Comparison of ENCODE assay signal across 21 cellular contexts in genomic region chr1:179598631-179599030, GRCh38. TPM values are rescaled to one million over a fixed set of nuclear protein-coding genes. Genes with fewer than 3 reads are reported as not detected.
"Had no signal": no experiment of that assay in that cellular context is flagged by ENCODE, and none has a peak within 500 bp of the region (broad histone marks: within the 10 kb centered on the region; RNA-seq: fewer than 3 reads in every experiment).

No MANE protein-coding gene starts in this region.

- H3K27me3 ChIP-seq: adrenal gland, testis had no signal

- H3K4me3 ChIP-seq: adrenal gland, gastroesophageal sphincter, sigmoid colon, testis had no signal

- H3K36me3 Mint-ChIP-seq: brain had no signal

- ATAC-seq: gastroesophageal sphincter, WTC11 had no signal

- H3K4me1 ChIP-seq: adrenal gland, gastroesophageal sphincter, sigmoid colon, testis had no signal

- H3K9me3 Mint-ChIP-seq: central memory CD8-positive, alpha-beta T cell; dendritic cell treated with granulocyte-macrophage colony-stimulating factor and Interleukin-4, amounts not matched to agents 40 ng/mL and 50 ng/mL, for 4 days; stimulated activated naive CD8-positive, alpha-beta T cell treated with anti-CD3 and anti-CD28 coated beads, Interleukin-15, Interleukin-2, amounts not matched to agents 100 ng/mL and 50 ng/mL, for 24 hours had no signal

- H3K9me3 ChIP-seq: adrenal gland, testis had no signal

- H3K36me3 ChIP-seq: adrenal gland, gastroesophageal sphincter, sigmoid colon had no signal

- H3K4me3 Mint-ChIP-seq: brain; central memory CD8-positive, alpha-beta T cell; dendritic cell treated with granulocyte-macrophage colony-stimulating factor and Interleukin-4, amounts not matched to agents 40 ng/mL and 50 ng/mL, for 4 days; nephron progenitor cell; stimulated activated naive CD8-positive, alpha-beta T cell treated with anti-CD3 and anti-CD28 coated beads, Interleukin-15, Interleukin-2, amounts not matched to agents 100 ng/mL and 50 ng/mL, for 24 hours; WTC11 had no signal

- H3K27ac Mint-ChIP-seq: brain; dendritic cell treated with granulocyte-macrophage colony-stimulating factor and Interleukin-4, amounts not matched to agents 40 ng/mL and 50 ng/mL, for 4 days; nephron progenitor cell; stimulated activated naive CD8-positive, alpha-beta T cell treated with anti-CD3 and anti-CD28 coated beads, Interleukin-15, Interleukin-2, amounts not matched to agents 100 ng/mL and 50 ng/mL, for 24 hours; WTC11 had no signal

- H3K4me1 Mint-ChIP-seq: brain; central memory CD8-positive, alpha-beta T cell; nephron progenitor cell; WTC11 had no signal

- DNase-seq: activated CD4-positive, alpha-beta T cell treated with anti-CD3 and anti-CD28 coated beads for 48 hours; activated naive CD4-positive, alpha-beta T cell treated with anti-CD3 and anti-CD28 coated beads, Interleukin-2, amount 50 U/mL, for 16 hours; adrenal gland; nephron progenitor cell; sigmoid colon; stimulated activated CD4-positive, alpha-beta T cell treated with anti-CD3 and anti-CD28 coated beads, Interleukin-12 subunit alpha, Interleukin-12 subunit beta, amount 100 ng/mL, for 4 hours; T1000; testis had no signal

- H3K27ac ChIP-seq: adrenal gland, gastroesophageal sphincter, sigmoid colon, testis had no signal

RNA-seq across cellular contexts. Expression of gene TDRD5, which starts 7.0 kb away (rescaled TPM):
- total RNA-seq: activated CD8-positive, alpha-beta memory T cell treated with anti-CD3 and anti-CD28 coated beads for 36 hours; liver; pulmonary artery endothelial cell; sigmoid colon had no signal
- polyA plus RNA-seq: liver had no signal

RNA-seq across cellular contexts. Expression of gene NPHS2, which starts 22.9 kb away (rescaled TPM):
- total RNA-seq: activated CD8-positive, alpha-beta memory T cell treated with anti-CD3 and anti-CD28 coated beads for 36 hours; adrenal gland; epithelial cell of proximal tubule; gastroesophageal sphincter; liver; mesenteric fat pad; omental fat pad; pulmonary artery endothelial cell; sigmoid colon; ureter; WTC11 had no signal
- polyA plus RNA-seq: adrenal gland, liver had no signal
